In genomic region chr17:81903415-81903831, GRCh38 we compare ENCODE assay signal across 1 cellular context.
TF ChIP-seq lines count a peak whose summit lies in the region.

No MANE protein-coding gene starts in this region.

TF ChIP-seq in H1, 55 proteins besides CTCF, POLR2A, EP300 and RAD21:
- TF ChIP-seq EGR1 (IDR thresholded peaks at IDR 0.05; ENCODE audit: borderline replicate concordance, low read depth, low read length) (no peak), SUZ12 (IDR thresholded peaks at IDR 0.05; ENCODE audit: low read length) (no peak), USF2 (IDR thresholded peaks at IDR 0.05; ENCODE audit: low read length) (no peak), TBP (IDR thresholded peaks at IDR 0.05; ENCODE audit: low read depth, low read length) (no peak), NANOG (IDR thresholded peaks at IDR 0.05; ENCODE audit: insufficient read depth, low read depth, low read length, poor library complexity, severe bottlenecking) (no peak)
